ENCODE assay signal across 1 cellular context in genomic region chr22:26481112-26481693, GRCh38.
TF ChIP-seq lines count a peak whose summit lies in the region.

No MANE protein-coding gene starts in this region.

TF ChIP-seq in K562, 482 proteins besides CTCF, POLR2A, EP300 and RAD21:
- TF ChIP-seq AFF4 (CRISPR knock-in tag; IDR thresholded peaks at IDR 0.05) (no peak), POLR2AphosphoS5 (IDR thresholded peaks at IDR 0.05; ENCODE audit: control insufficient read depth, insufficient read depth, low read depth, low read length) (no peak), CREB3L1 (IDR thresholded peaks at IDR 0.05; ENCODE audit: borderline replicate concordance, low read depth) (no peak), PBX2 (CRISPR knock-in tag; IDR thresholded peaks at IDR 0.05; ENCODE audit: low read depth) (no peak), PBX2 (tag; conservative IDR thresholded peaks at IDR 0.05; ENCODE audit: low read depth) (no peak), TOE1 (IDR thresholded peaks at IDR 0.05; ENCODE audit: borderline replicate concordance) (no peak), TOE1 (CRISPR knock-in tag; IDR thresholded peaks at IDR 0.05; ENCODE audit: borderline replicate concordance, low read depth) (no peak), CBX8 (IDR thresholded peaks at IDR 0.05; ENCODE audit: borderline replicate concordance, extremely low read depth, low read depth, low read length, poor library complexity, severe bottlenecking) (no peak), HIVEP1 (CRISPR knock-in tag; IDR thresholded peaks at IDR 0.05) (no peak), COPS2 (conservative IDR thresholded peaks at IDR 0.05) (no peak), GATAD2A (IDR thresholded peaks at IDR 0.05) (no peak), SRSF7 (optimal IDR thresholded peaks at IDR 0.05; ENCODE audit: low read depth, low read length) (no peak), THRA (IDR thresholded peaks at IDR 0.05) (no peak), CBX2 (IDR thresholded peaks at IDR 0.05; ENCODE audit: insufficient read depth, low read length, poor library complexity, severe bottlenecking) (no peak), KDM4B (IDR thresholded peaks at IDR 0.05; ENCODE audit: borderline replicate concordance in 2 of 2, low read depth in 1 of 2) (no peak), SIRT6 (IDR thresholded peaks at IDR 0.05; ENCODE audit: low read depth, low read length) (no peak), ZNF76 (CRISPR knock-in tag; IDR thresholded peaks at IDR 0.05; ENCODE audit: borderline replicate concordance) (no peak), STAT5A (IDR thresholded peaks at IDR 0.05; ENCODE audit: borderline replicate concordance, low read length) (no peak), ZNF408 (CRISPR knock-in tag; IDR thresholded peaks at IDR 0.05; ENCODE audit: low read depth) (no peak), REST (CRISPR knock-in tag; IDR thresholded peaks at IDR 0.05; ENCODE audit: low read depth) (no peak)
- TF ChIP-seq, protein P1, sequence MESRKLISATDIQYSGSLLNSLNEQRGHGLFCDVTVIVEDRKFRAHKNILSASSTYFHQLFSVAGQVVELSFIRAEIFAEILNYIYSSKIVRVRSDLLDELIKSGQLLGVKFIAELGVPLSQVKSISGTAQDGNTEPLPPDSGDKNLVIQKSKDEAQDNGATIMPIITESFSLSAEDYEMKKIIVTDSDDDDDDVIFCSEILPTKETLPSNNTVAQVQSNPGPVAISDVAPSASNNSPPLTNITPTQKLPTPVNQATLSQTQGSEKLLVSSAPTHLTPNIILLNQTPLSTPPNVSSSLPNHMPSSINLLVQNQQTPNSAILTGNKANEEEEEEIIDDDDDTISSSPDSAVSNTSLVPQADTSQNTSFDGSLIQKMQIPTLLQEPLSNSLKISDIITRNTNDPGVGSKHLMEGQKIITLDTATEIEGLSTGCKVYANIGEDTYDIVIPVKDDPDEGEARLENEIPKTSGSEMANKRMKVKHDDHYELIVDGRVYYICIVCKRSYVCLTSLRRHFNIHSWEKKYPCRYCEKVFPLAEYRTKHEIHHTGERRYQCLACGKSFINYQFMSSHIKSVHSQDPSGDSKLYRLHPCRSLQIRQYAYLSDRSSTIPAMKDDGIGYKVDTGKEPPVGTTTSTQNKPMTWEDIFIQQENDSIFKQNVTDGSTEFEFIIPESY (CRISPR knock-in tag; IDR thresholded peaks at IDR 0.05) = no peak
- TF ChIP-seq, protein P2, sequence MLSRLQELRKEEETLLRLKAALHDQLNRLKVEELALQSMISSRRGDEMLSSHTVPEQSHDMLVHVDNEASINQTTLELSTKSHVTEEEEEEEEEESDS (CRISPR knock-in tag; IDR thresholded peaks at IDR 0.05) = no peak
